2 cellular contexts compared by ENCODE assay signal in the genomic region with DNA sequence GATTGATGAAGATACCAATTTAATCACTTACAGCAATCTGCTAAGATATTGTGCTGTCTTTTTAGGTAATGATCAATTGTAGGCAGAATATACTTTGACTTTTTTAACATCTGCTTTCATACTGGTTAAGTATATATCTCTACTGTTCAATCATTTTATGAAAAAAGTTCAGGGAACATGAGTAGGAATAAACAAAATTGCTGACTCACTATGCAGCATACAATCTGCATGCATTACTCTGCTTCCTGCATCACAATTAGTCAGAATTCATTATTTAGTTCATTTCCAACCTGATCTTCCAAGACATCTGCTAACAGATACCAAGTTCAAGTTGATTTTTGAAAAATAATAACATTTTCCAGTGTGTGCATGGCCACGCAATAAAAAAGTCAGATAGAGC.
A peak's percentile ranks its signal among the peaks of the same experiment; 100 is the strongest.
TF ChIP-seq lines count a peak whose summit lies in the region.

No MANE protein-coding gene starts in this region.

TF ChIP-seq in IMR-90, 13 proteins besides CTCF, POLR2A, EP300 and RAD21:
- TF ChIP-seq CEBPB (IDR thresholded peaks at IDR 0.05; ENCODE audit: low read depth, low read length) (no peak), RCOR1 (IDR thresholded peaks at IDR 0.05; ENCODE audit: insufficient replicate concordance, low read length) (no peak), BHLHE40 (IDR thresholded peaks at IDR 0.05; ENCODE audit: low read depth, low read length) (no peak), RFX5 (IDR thresholded peaks at IDR 0.05; ENCODE audit: low read depth, low read length) (no peak), SMC3 (IDR thresholded peaks at IDR 0.05; ENCODE audit: low read depth, low read length) (no peak), MAZ (IDR thresholded peaks at IDR 0.05; ENCODE audit: borderline replicate concordance, low read depth, low read length) (no peak), NFE2L2 (IDR thresholded peaks at IDR 0.05; ENCODE audit: low read depth, low read length) (peak; percentile 89), MXI1 (IDR thresholded peaks at IDR 0.05; ENCODE audit: borderline replicate concordance, low read depth, low read length) (no peak), MAFK (IDR thresholded peaks at IDR 0.05; ENCODE audit: low read depth, low read length) (peak; percentile 68)
- TF ChIP-seq, protein P1, sequence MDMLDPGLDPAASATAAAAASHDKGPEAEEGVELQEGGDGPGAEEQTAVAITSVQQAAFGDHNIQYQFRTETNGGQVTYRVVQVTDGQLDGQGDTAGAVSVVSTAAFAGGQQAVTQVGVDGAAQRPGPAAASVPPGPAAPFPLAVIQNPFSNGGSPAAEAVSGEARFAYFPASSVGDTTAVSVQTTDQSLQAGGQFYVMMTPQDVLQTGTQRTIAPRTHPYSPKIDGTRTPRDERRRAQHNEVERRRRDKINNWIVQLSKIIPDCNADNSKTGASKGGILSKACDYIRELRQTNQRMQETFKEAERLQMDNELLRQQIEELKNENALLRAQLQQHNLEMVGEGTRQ (IDR thresholded peaks at IDR 0.05; ENCODE audit: low read depth, low read length): no peak
- TF ChIP-seq, protein P2, sequence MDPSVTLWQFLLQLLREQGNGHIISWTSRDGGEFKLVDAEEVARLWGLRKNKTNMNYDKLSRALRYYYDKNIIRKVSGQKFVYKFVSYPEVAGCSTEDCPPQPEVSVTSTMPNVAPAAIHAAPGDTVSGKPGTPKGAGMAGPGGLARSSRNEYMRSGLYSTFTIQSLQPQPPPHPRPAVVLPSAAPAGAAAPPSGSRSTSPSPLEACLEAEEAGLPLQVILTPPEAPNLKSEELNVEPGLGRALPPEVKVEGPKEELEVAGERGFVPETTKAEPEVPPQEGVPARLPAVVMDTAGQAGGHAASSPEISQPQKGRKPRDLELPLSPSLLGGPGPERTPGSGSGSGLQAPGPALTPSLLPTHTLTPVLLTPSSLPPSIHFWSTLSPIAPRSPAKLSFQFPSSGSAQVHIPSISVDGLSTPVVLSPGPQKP (IDR thresholded peaks at IDR 0.05; ENCODE audit: borderline replicate concordance, low read depth, low read length): no peak

TF ChIP-seq in K562, 482 proteins besides CTCF, POLR2A, EP300 and RAD21:
- TF ChIP-seq SMC3 (conservative IDR thresholded peaks at IDR 0.05; ENCODE audit: insufficient read depth, low read depth, low read length) (no peak), RNF2 (IDR thresholded peaks at IDR 0.05) (no peak), ZNF165 (CRISPR knock-in tag; IDR thresholded peaks at IDR 0.05; ENCODE audit: borderline replicate concordance) (no peak), NFE2L1 (tag; IDR thresholded peaks at IDR 0.05; ENCODE audit: borderline replicate concordance, low read depth) (peak; percentile 18; the same call in 1 of the 2 replicates)
- TF ChIP-seq, protein P3, sequence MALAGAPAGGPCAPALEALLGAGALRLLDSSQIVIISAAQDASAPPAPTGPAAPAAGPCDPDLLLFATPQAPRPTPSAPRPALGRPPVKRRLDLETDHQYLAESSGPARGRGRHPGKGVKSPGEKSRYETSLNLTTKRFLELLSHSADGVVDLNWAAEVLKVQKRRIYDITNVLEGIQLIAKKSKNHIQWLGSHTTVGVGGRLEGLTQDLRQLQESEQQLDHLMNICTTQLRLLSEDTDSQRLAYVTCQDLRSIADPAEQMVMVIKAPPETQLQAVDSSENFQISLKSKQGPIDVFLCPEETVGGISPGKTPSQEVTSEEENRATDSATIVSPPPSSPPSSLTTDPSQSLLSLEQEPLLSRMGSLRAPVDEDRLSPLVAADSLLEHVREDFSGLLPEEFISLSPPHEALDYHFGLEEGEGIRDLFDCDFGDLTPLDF (CRISPR knock-in tag; IDR thresholded peaks at IDR 0.05): no peak
